In the genomic region with DNA sequence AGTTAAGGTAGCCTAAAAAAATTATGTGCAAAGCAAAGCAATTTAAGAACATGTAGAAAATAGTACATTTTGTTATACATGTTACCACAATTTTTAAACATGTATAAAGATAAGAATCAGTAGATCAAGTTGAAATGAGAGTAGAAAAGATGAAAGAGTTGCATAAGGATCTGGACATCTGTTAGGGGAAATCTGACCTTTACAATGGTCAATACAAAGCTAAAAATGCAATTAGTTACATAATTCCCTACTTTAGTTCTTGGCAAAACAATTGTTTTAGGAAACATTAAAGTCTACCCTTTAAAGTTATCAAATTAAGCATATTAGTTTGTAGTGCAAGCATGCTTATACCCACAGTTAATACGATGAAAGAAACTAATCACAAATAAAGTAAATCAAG, we compare ENCODE assay signal across 17 cellular contexts. TPM values are rescaled to one million over a fixed set of nuclear protein-coding genes. Genes with fewer than 3 reads are reported as not detected.
DNase-seq lines count a peak whose midpoint lies in the region; ATAC-seq and TF ChIP-seq lines count a peak whose summit lies in the region.
"Had no signal": no experiment of that assay in that cellular context is flagged by ENCODE, and none has a peak within 500 bp of the region (broad histone marks: within the 10 kb centered on the region; RNA-seq: fewer than 3 reads in every experiment).

No MANE protein-coding gene starts in this region.

- H3K36me3 Mint-ChIP-seq in activated naive CD8-positive, alpha-beta T cell treated with anti-CD3 and anti-CD28 coated beads, Interleukin-2, amount 50 U/mL, for 24 hours (ENCODE audit: low read depth): peaks cover 47% of the 10 kb centered on the region
- H3K36me3 Mint-ChIP-seq in activated naive CD8-positive, alpha-beta T cell treated with anti-CD3 and anti-CD28 coated beads for 36 hours: peaks cover 16% of the 10 kb centered on the region
- H3K36me3 Mint-ChIP-seq in T-helper 17 cell (ENCODE audit: low read depth): peaks cover 6% of the 10 kb centered on the region

- H3K4me3 ChIP-seq in lower lobe of right lung: no peak overlapping the region
- H3K4me3 ChIP-seq in effector memory CD4-positive, alpha-beta T cell (ENCODE audit: insufficient read depth, low read depth, low read length, poor library complexity, severe bottlenecking): no peak overlapping the region

- peak overlapping the region; percentile 15 for H3K27ac Mint-ChIP-seq in activated naive CD8-positive, alpha-beta T cell treated with anti-CD3 and anti-CD28 coated beads, Interleukin-2, amount 50 U/mL, for 24 hours
- no peak overlapping the region for H3K27ac Mint-ChIP-seq in activated naive CD8-positive, alpha-beta T cell treated with anti-CD3 and anti-CD28 coated beads for 36 hours
- peak overlapping the region; percentile 14 for H3K27ac Mint-ChIP-seq in T-helper 17 cell
- H3K27ac Mint-ChIP-seq: HFFc6 had no signal

- H3K9me3 ChIP-seq in T-helper 17 cell (ENCODE audit: control insufficient read depth, low read length, poor library complexity, severe bottlenecking) (no peaks in the 10 kb centered on the region), lower lobe of right lung (no peaks in the 10 kb centered on the region)
- no peaks in the 10 kb centered on the region for H3K9me3 ChIP-seq in effector memory CD4-positive, alpha-beta T cell (ENCODE audit: control insufficient read depth, low read length)
- H3K9me3 ChIP-seq: BE2C, Caco-2 had no signal

- H3K36me3 ChIP-seq in lower lobe of right lung: peaks cover 99% of the 10 kb centered on the region
- H3K36me3 ChIP-seq in effector memory CD4-positive, alpha-beta T cell (ENCODE audit: control insufficient read depth, insufficient read depth, low read length): peaks cover 58% of the 10 kb centered on the region
- H3K36me3 ChIP-seq: BE2C had no signal

- H3K27me3 ChIP-seq in lower lobe of right lung (ENCODE audit: low read depth): no peaks in the 10 kb centered on the region
- no peaks in the 10 kb centered on the region for H3K27me3 ChIP-seq in effector memory CD4-positive, alpha-beta T cell (replicated peaks; ENCODE audit: control insufficient read depth, insufficient read depth, low read length, poor library complexity, severe bottlenecking)
- H3K27me3 ChIP-seq: BE2C had no signal

- no peaks in the 10 kb centered on the region for H3K4me1 ChIP-seq in lower lobe of right lung
- H3K4me1 ChIP-seq in effector memory CD4-positive, alpha-beta T cell (ENCODE audit: control insufficient read depth, insufficient read depth, low read length, poor library complexity, severe bottlenecking): no peaks in the 10 kb centered on the region
- H3K4me1 ChIP-seq: BE2C, Caco-2 had no signal

- ATAC-seq in activated naive CD8-positive, alpha-beta T cell treated with anti-CD3 and anti-CD28 coated beads, Interleukin-2, amount 50 U/mL, for 24 hours: no peak
- no peak for ATAC-seq in T-helper 17 cell
- ATAC-seq in left lobe of liver: peak; percentile 44
- no peak for ATAC-seq in lower lobe of right lung
- ATAC-seq: HCT116 had no signal

- no peak overlapping the region for H3K27ac ChIP-seq in lower lobe of right lung
- no peak overlapping the region for H3K27ac ChIP-seq in effector memory CD4-positive, alpha-beta T cell (ENCODE audit: insufficient read depth, low read length, poor library complexity, severe bottlenecking)

- H3K4me1 Mint-ChIP-seq in activated naive CD8-positive, alpha-beta T cell treated with anti-CD3 and anti-CD28 coated beads, Interleukin-2, amount 50 U/mL, for 24 hours: peaks cover 3% of the 10 kb centered on the region
- peaks cover 13% of the 10 kb centered on the region for H3K4me1 Mint-ChIP-seq in activated naive CD8-positive, alpha-beta T cell treated with anti-CD3 and anti-CD28 coated beads for 36 hours
- H3K4me1 Mint-ChIP-seq in T-helper 17 cell: peaks cover 14% of the 10 kb centered on the region

- intact Hi-C loops in lower lobe of right lung (cut with DNase I): no loop called here

- TF ChIP-seq CTCF in lower lobe of right lung (IDR thresholded peaks at IDR 0.05): no peak

- H3K9me3 Mint-ChIP-seq in activated naive CD8-positive, alpha-beta T cell treated with anti-CD3 and anti-CD28 coated beads, Interleukin-2, amount 50 U/mL, for 24 hours: no peaks in the 10 kb centered on the region
- H3K9me3 Mint-ChIP-seq in activated naive CD8-positive, alpha-beta T cell treated with anti-CD3 and anti-CD28 coated beads for 36 hours: no peaks in the 10 kb centered on the region
- H3K9me3 Mint-ChIP-seq: CD4-positive, CD25-positive, alpha-beta regulatory T cell; HFFc6 had no signal

- no peak for DNase-seq in activated naive CD8-positive, alpha-beta T cell treated with anti-CD3 and anti-CD28 coated beads, Interleukin-2, amount 50 U/mL, for 24 hours
- DNase-seq in activated naive CD8-positive, alpha-beta T cell treated with anti-CD3 and anti-CD28 coated beads for 36 hours: no peak
- DNase-seq in T-helper 17 cell (no peak), left lobe of liver (ENCODE audit: low spot score) (no peak), nucleus accumbens (lab: John Stamatoyannopoulos, UW) (no peak), lower lobe of right lung (no peak)
- DNase-seq in effector memory CD4-positive, alpha-beta T cell: no peak
- DNase-seq: ACHN; BE2C; C1 segment of cervical spinal cord; Caco-2; CD4-positive, CD25-positive, alpha-beta regulatory T cell; GDM1; GOT3; H7; HFFc6 had no signal

- H3K4me3 Mint-ChIP-seq in activated naive CD8-positive, alpha-beta T cell treated with anti-CD3 and anti-CD28 coated beads, Interleukin-2, amount 50 U/mL, for 24 hours: no peak overlapping the region
- H3K4me3 Mint-ChIP-seq in activated naive CD8-positive, alpha-beta T cell treated with anti-CD3 and anti-CD28 coated beads for 36 hours: no peak overlapping the region
- no peak overlapping the region for H3K4me3 Mint-ChIP-seq in T-helper 17 cell
- H3K4me3 Mint-ChIP-seq: CD4-positive, CD25-positive, alpha-beta regulatory T cell; HFFc6 had no signal

- H3K27me3 Mint-ChIP-seq in activated naive CD8-positive, alpha-beta T cell treated with anti-CD3 and anti-CD28 coated beads, Interleukin-2, amount 50 U/mL, for 24 hours: no peaks in the 10 kb centered on the region
- no peaks in the 10 kb centered on the region for H3K27me3 Mint-ChIP-seq in activated naive CD8-positive, alpha-beta T cell treated with anti-CD3 and anti-CD28 coated beads for 36 hours
- H3K27me3 Mint-ChIP-seq in T-helper 17 cell: no peaks in the 10 kb centered on the region
- H3K27me3 Mint-ChIP-seq: CD4-positive, CD25-positive, alpha-beta regulatory T cell had no signal

RNA-seq across cellular contexts. Expression of a gene that starts 32.7 kb away (rescaled TPM):
- 100 to 1,000 TPM; 128 to 130 TPM for total RNA-seq in activated naive CD8-positive, alpha-beta T cell treated with anti-CD3 and anti-CD28 coated beads for 36 hours
- total RNA-seq in T-helper 17 cell: 100 to 1,000 TPM in 1 of 2 donors, 10 to 100 TPM in 1; 91.8 to 113 TPM
- 24.5 TPM for total RNA-seq in left lobe of liver
- total RNA-seq in lower lobe of right lung: 92.1 TPM
